Comparison of ENCODE assay signal across 8 cellular contexts in genomic region chr1:195704028-195704427, GRCh38.
"Had no signal": no experiment of that assay in that cellular context is flagged by ENCODE, and none has a peak within 500 bp of the region (broad histone marks: within the 10 kb centered on the region; RNA-seq: fewer than 3 reads in every experiment).

No MANE protein-coding gene starts in this region.

- DNase-seq: GDM1, GF-D8 had no signal

- H3K4me3 ChIP-seq: GM12878 had no signal

- FAIRE-seq: G401.6, GM12878, GM12891, GM12892, GM18507, GM19239 had no signal

- ATAC-seq: GM12878 had no signal
